In genomic region chr2:100785621-100786296, GRCh38 we compare ENCODE assay signal across 19 cellular contexts. TPM values are rescaled to one million over a fixed set of nuclear protein-coding genes. Genes with fewer than 3 reads are reported as not detected.
A peak's percentile ranks its signal among the peaks of the same experiment; 100 is the strongest.
DNase-seq lines count a peak whose midpoint lies in the region; ATAC-seq, FAIRE-seq and TF ChIP-seq lines count a peak whose summit lies in the region.
"Had no signal": no experiment of that assay in that cellular context is flagged by ENCODE, and none has a peak within 500 bp of the region (broad histone marks: within the 10 kb centered on the region; RNA-seq: fewer than 3 reads in every experiment).

No MANE protein-coding gene starts in this region.

- H3K27me3 ChIP-seq in dorsolateral prefrontal cortex (no peaks in the 10 kb centered on the region), kidney epithelial cell (ENCODE audit: control insufficient read depth, insufficient read depth, low read length) (no peaks in the 10 kb centered on the region)

- H3K9me3 Mint-ChIP-seq in effector memory CD8-positive, alpha-beta T cell, result no peaks in the 10 kb centered on the region
- H3K9me3 Mint-ChIP-seq: IgD-negative memory B cell; immature natural killer cell; stimulated activated effector memory CD8-positive, alpha-beta T cell treated with anti-CD3 and anti-CD28 coated beads, Interleukin-12 subunit alpha, Interleukin-12 subunit beta, amount 100 ng/mL, for 72 hours had no signal

- H3K4me3 Mint-ChIP-seq in effector memory CD8-positive, alpha-beta T cell, result no peak overlapping the region
- H3K4me3 Mint-ChIP-seq: activated CD4-positive, alpha-beta T cell treated with anti-CD3 and anti-CD28 coated beads for 36 hours; CD4-positive, CD25-positive, alpha-beta regulatory T cell; IgD-negative memory B cell; immature natural killer cell; stimulated activated effector memory CD8-positive, alpha-beta T cell treated with anti-CD3 and anti-CD28 coated beads, Interleukin-12 subunit alpha, Interleukin-12 subunit beta, amount 100 ng/mL, for 72 hours had no signal

- TF ChIP-seq CTCF in dorsolateral prefrontal cortex (IDR thresholded peaks at IDR 0.05 in 54 of 56, conservative IDR thresholded peaks at IDR 0.05 in 2 of 56; ENCODE audit: low read depth in 1 of 56, partially characterized antibody in 56 of 56), result no peak
- TF ChIP-seq CTCF in kidney epithelial cell (IDR thresholded peaks at IDR 0.05; ENCODE audit: insufficient read depth, low read length, poor library complexity, severe bottlenecking), result no peak

- FAIRE-seq in RCC 7860 (lab: Jason Lieb, UNC), result no peak

- DNase-seq in RCC 7860 (ENCODE audit: low spot score), result peak; percentile 17
- DNase-seq in dorsolateral prefrontal cortex, result no peak
- DNase-seq in kidney epithelial cell (ENCODE audit: low read depth), result peak; percentile 19
- DNase-seq in effector memory CD8-positive, alpha-beta T cell, result no peak
- DNase-seq in globus pallidus (ENCODE audit: low spot score), result no peak
- no peak for DNase-seq in GF-D8 (lab: John Stamatoyannopoulos, UW)
- DNase-seq: activated CD4-positive, alpha-beta T cell treated with anti-CD3 and anti-CD28 coated beads for 36 hours; activated T-cell treated with anti-CD3 and anti-CD28 coated beads for 4 hours; CD4-positive, CD25-positive, alpha-beta regulatory T cell; cortex of kidney; immature natural killer cell; retina; stimulated activated CD4-positive, alpha-beta T cell treated with anti-CD3 and anti-CD28 coated beads, Interleukin-4, amount 100 ng/mL, for 4 hours; T-helper 1 cell had no signal

- no peak overlapping the region for H3K27ac Mint-ChIP-seq in effector memory CD8-positive, alpha-beta T cell
- H3K27ac Mint-ChIP-seq: activated CD4-positive, alpha-beta T cell treated with anti-CD3 and anti-CD28 coated beads for 36 hours; CD4-positive, CD25-positive, alpha-beta regulatory T cell; immature natural killer cell; stimulated activated effector memory CD8-positive, alpha-beta T cell treated with anti-CD3 and anti-CD28 coated beads, Interleukin-12 subunit alpha, Interleukin-12 subunit beta, amount 100 ng/mL, for 72 hours had no signal

- H3K27ac ChIP-seq in dorsolateral prefrontal cortex (peak overlapping the region in 43 of 59 donors; percentile 4 to 82 (median 52)), temporal lobe (ENCODE audit: low read depth, low read length) (peak overlapping the region; percentile 50)

- H3K4me1 Mint-ChIP-seq in effector memory CD8-positive, alpha-beta T cell (ENCODE audit: low read depth in 2 of 2), result peaks cover 0 to 1% of the 10 kb centered on the region in 2 donors
- H3K4me1 Mint-ChIP-seq: activated CD4-positive, alpha-beta T cell treated with anti-CD3 and anti-CD28 coated beads for 36 hours; CD4-positive, CD25-positive, alpha-beta regulatory T cell; IgD-negative memory B cell; immature natural killer cell; stimulated activated effector memory CD8-positive, alpha-beta T cell treated with anti-CD3 and anti-CD28 coated beads, Interleukin-12 subunit alpha, Interleukin-12 subunit beta, amount 100 ng/mL, for 72 hours had no signal

- no peaks in the 10 kb centered on the region for H3K36me3 ChIP-seq in kidney epithelial cell (ENCODE audit: control insufficient read depth, insufficient read depth, low read length)

- ATAC-seq in effector memory CD8-positive, alpha-beta T cell (replicated peaks), result no peak
- ATAC-seq in HG03521 (IDR thresholded peaks at IDR 0.05; ENCODE audit: unreplicated experiment), result no peak
- ATAC-seq: activated CD4-positive, alpha-beta T cell treated with anti-CD3 and anti-CD28 coated beads for 36 hours; stimulated activated effector memory CD8-positive, alpha-beta T cell treated with anti-CD3 and anti-CD28 coated beads, Interleukin-12 subunit alpha, Interleukin-12 subunit beta, amount 100 ng/mL, for 72 hours had no signal

- H3K4me3 ChIP-seq in dorsolateral prefrontal cortex (no peak overlapping the region), kidney epithelial cell (ENCODE audit: low read depth, low read length) (no peak overlapping the region)

- H3K36me3 Mint-ChIP-seq in effector memory CD8-positive, alpha-beta T cell (ENCODE audit: insufficient read depth), result no peaks in the 10 kb centered on the region
- H3K36me3 Mint-ChIP-seq: CD4-positive, CD25-positive, alpha-beta regulatory T cell; immature natural killer cell; stimulated activated effector memory CD8-positive, alpha-beta T cell treated with anti-CD3 and anti-CD28 coated beads, Interleukin-12 subunit alpha, Interleukin-12 subunit beta, amount 100 ng/mL, for 72 hours had no signal

- intact Hi-C loops in dorsolateral prefrontal cortex (cut with DNase I), result loop anchor here in 1 of 2 donors (10.0 kb wide), 1 partner anchor 81 kb away; no protein-coding TSS in a partner anchor

- peaks cover 13 to 18% of the 10 kb centered on the region in 2 donors for H3K27me3 Mint-ChIP-seq in effector memory CD8-positive, alpha-beta T cell
- H3K27me3 Mint-ChIP-seq: activated CD4-positive, alpha-beta T cell treated with anti-CD3 and anti-CD28 coated beads for 36 hours had no signal

RNA-seq across cellular contexts. Expression of gene NPAS2, which starts 34.2 kb away (rescaled TPM):
- total RNA-seq in dorsolateral prefrontal cortex (10 to 100 TPM; 23.5 to 96.6 (median 54.7) TPM), kidney epithelial cell (11.2 and 12.8 TPM in 2 replicates), temporal lobe (6.9 TPM)
- total RNA-seq: G401 had no signal

Comparison
In these comparisons a context has a peak if more than half of its experiments do, and no peak if none do; other contexts are left out.
1. DNase-seq: peak in RCC 7860 (single experiment) and kidney epithelial cell (single experiment); none in dorsolateral prefrontal cortex (0 of 10), effector memory CD8-positive, alpha-beta T cell (0 of 3), globus pallidus (single experiment) and GF-D8 (single experiment).